Comparison of ENCODE assay signal across 26 cellular contexts in genomic region chr4:37770016-37770415, GRCh38. TPM values are rescaled to one million over a fixed set of nuclear protein-coding genes. Genes with fewer than 3 reads are reported as not detected.
A peak's percentile ranks its signal among the peaks of the same experiment; 100 is the strongest.
DNase-seq lines count a peak whose midpoint lies in the region; ATAC-seq, FAIRE-seq and TF ChIP-seq lines count a peak whose summit lies in the region.
"Had no signal": no experiment of that assay in that cellular context is flagged by ENCODE, and none has a peak within 500 bp of the region (broad histone marks: within the 10 kb centered on the region; RNA-seq: fewer than 3 reads in every experiment).

No MANE protein-coding gene starts in this region.

- TF ChIP-seq CTCF in osteoblast (IDR thresholded peaks at IDR 0.05; ENCODE audit: extremely low read depth, low read depth, low read length) = no peak

- H3K9me3 ChIP-seq in osteoblast (ENCODE audit: low read depth, low read length) = no peaks in the 10 kb centered on the region
- H3K9me3 ChIP-seq: gastrocnemius medialis, sigmoid colon, stomach, tibial nerve had no signal

- DNase-seq in EL (peak; percentile 30), fibroblast of gingiva (ENCODE audit: low read depth) (peak; percentile 37), osteoblast (ENCODE audit: insufficient read length, low spot score, missing footprints) (peak; percentile 62), urothelium cell line (ENCODE audit: low spot score) (no peak), amniotic stem cell (lab: John Stamatoyannopoulos, UW) (no peak)
- DNase-seq: activated CD4-positive, alpha-beta T cell treated with anti-CD3 and anti-CD28 coated beads for 48 hours; activated naive CD4-positive, alpha-beta T cell treated with Interleukin-2 at 50 U/mL for 16 hours; activated T-cell treated with anti-CD3 and anti-CD28 coated beads, Interleukin-2, amount 50 U/mL, for 48 hours; amygdala; CD8-positive, alpha-beta T cell; gastrocnemius medialis; H9; NCI-H1105 treated with DMSO at 0.1 percent for 48 hours; NCI-H2081 treated with DMSO at 0.1 percent for 48 hours; NCI-H446 treated with DMSO at 0.1 percent for 48 hours; sigmoid colon; stomach had no signal

- no peak overlapping the region for H3K4me3 Mint-ChIP-seq in activated T-helper 17 cell treated with anti-CD3 and anti-CD28 coated beads, Interleukin-2, amount 50 U/mL, for 72 hours
- H3K4me3 Mint-ChIP-seq: CD8-positive, alpha-beta T cell; central memory CD8-positive, alpha-beta T cell; H9; nephron had no signal

- no peak for FAIRE-seq in urothelium cell line (lab: Jason Lieb, UNC)
- FAIRE-seq: islet of Langerhans had no signal

- ATAC-seq in activated T-helper 17 cell treated with anti-CD3 and anti-CD28 coated beads, Interleukin-2, amount 50 U/mL, for 72 hours (replicated peaks) = no peak
- ATAC-seq in GM21576 (IDR thresholded peaks at IDR 0.05; ENCODE audit: unreplicated experiment) (no peak), GM19455 (IDR thresholded peaks at IDR 0.05; ENCODE audit: unreplicated experiment) (no peak)
- ATAC-seq: CD8-positive, alpha-beta T cell; gastrocnemius medialis; Right ventricle myocardium inferior had no signal

- no peak overlapping the region for H2AFZ ChIP-seq in osteoblast (ENCODE audit: low read length)

- peak overlapping the region; percentile 36 for H3K27ac Mint-ChIP-seq in activated T-helper 17 cell treated with anti-CD3 and anti-CD28 coated beads, Interleukin-2, amount 50 U/mL, for 72 hours
- H3K27ac Mint-ChIP-seq: CD8-positive, alpha-beta T cell; H9; nephron had no signal

- no peaks in the 10 kb centered on the region for H4K20me1 ChIP-seq in osteoblast (ENCODE audit: insufficient read depth, low read length)

- no peaks in the 10 kb centered on the region for H3K79me2 ChIP-seq in osteoblast (ENCODE audit: insufficient read depth, low read length)

- no peak overlapping the region for H3K4me3 ChIP-seq in osteoblast (ENCODE audit: insufficient read depth, low read length)
- H3K4me3 ChIP-seq: gastrocnemius medialis, sigmoid colon, stomach, tibial nerve had no signal

- H3K27me3 ChIP-seq in osteoblast (ENCODE audit: insufficient read depth, low read length) = peaks cover 13% of the 10 kb centered on the region
- H3K27me3 ChIP-seq: gastrocnemius medialis, sigmoid colon, stomach, tibial nerve had no signal

- no peaks in the 10 kb centered on the region for H3K36me3 Mint-ChIP-seq in activated T-helper 17 cell treated with anti-CD3 and anti-CD28 coated beads, Interleukin-2, amount 50 U/mL, for 72 hours (ENCODE audit: low read depth)
- H3K36me3 Mint-ChIP-seq: CD8-positive, alpha-beta T cell had no signal

- peaks cover 4% of the 10 kb centered on the region for H3K4me1 Mint-ChIP-seq in activated T-helper 17 cell treated with anti-CD3 and anti-CD28 coated beads, Interleukin-2, amount 50 U/mL, for 72 hours
- H3K4me1 Mint-ChIP-seq: central memory CD8-positive, alpha-beta T cell had no signal

- H3K9me3 Mint-ChIP-seq in activated T-helper 17 cell treated with anti-CD3 and anti-CD28 coated beads, Interleukin-2, amount 50 U/mL, for 72 hours = no peaks in the 10 kb centered on the region
- H3K9me3 Mint-ChIP-seq: CD8-positive, alpha-beta T cell; central memory CD8-positive, alpha-beta T cell; H9; nephron had no signal

- H3K36me3 ChIP-seq in osteoblast (ENCODE audit: insufficient read depth, low read length) = no peaks in the 10 kb centered on the region
- H3K36me3 ChIP-seq: gastrocnemius medialis, sigmoid colon, stomach, tibial nerve had no signal

- H3K4me1 ChIP-seq in osteoblast (ENCODE audit: insufficient read depth, low read length) = peaks cover 5% of the 10 kb centered on the region
- H3K4me1 ChIP-seq: gastrocnemius medialis, sigmoid colon, tibial nerve had no signal

- H3K4me2 ChIP-seq in osteoblast (ENCODE audit: insufficient read depth, low read length) = no peak overlapping the region

- H3K27ac ChIP-seq in osteoblast (ENCODE audit: low read depth, low read length) = no peak overlapping the region
- H3K27ac ChIP-seq: gastrocnemius medialis, sigmoid colon, tibial nerve, VCaP had no signal

- no peaks in the 10 kb centered on the region for H3K27me3 Mint-ChIP-seq in activated T-helper 17 cell treated with anti-CD3 and anti-CD28 coated beads, Interleukin-2, amount 50 U/mL, for 72 hours
- H3K27me3 Mint-ChIP-seq: central memory CD8-positive, alpha-beta T cell had no signal

RNA-seq across cellular contexts. Expression of gene PGM2, which starts 56.5 kb away (rescaled TPM):
- 10 to 100 TPM; 42.2 to 67.0 TPM for total RNA-seq in activated T-helper 17 cell treated with anti-CD3 and anti-CD28 coated beads, Interleukin-2, amount 50 U/mL, for 72 hours
- 17.1 and 20.3 TPM in 2 replicates for total RNA-seq in osteoblast

Comparison
In these comparisons a context has a peak if more than half of its experiments do, and no peak if none do; other contexts are left out.
1. DNase-seq: peak in EL (single experiment), fibroblast of gingiva (single experiment) and osteoblast (single experiment); none in urothelium cell line (single experiment) and amniotic stem cell (single experiment).